Comparison of ENCODE assay signal across 16 cellular contexts in the genomic region with DNA sequence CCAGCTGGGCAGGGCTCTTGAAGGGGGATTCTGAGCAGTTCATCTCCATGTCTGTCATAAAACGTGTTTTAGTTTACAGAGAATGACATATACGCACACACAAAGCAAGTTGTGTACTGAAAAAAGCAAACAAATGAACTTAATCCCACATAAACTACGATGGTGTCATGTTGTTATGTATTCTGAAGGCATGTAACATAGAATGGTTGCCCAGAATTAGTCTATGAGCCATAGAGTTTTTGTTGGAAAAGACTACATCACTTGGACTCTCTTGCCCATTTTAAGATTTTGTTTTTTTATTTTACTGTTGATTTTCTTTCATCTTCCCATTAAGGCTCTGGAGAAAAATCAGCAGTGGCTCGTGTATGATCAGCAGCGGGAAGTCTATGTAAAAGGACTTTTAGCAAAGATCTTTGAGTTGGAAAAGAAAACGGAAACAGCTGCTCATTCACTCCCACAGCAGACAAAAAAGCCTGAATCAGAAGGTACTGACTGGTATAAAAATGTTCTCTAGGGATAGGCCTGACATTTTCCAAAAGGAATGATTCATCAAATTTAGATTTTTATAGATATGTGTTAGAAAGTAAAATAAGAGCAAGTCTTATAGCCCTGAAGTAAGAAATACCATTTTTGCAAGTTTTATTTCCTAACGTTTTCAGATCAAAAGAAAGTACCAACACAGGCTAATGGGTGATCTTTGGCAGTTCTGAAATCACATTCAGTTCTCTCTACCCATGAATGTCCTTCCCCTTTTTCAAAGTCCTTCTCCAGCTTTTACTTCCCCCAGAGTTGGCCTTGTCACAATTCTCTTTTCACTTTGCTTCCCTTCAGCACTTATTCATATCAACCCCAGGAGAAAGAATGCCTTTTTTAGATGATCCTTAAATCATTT. TPM values are rescaled to one million over a fixed set of nuclear protein-coding genes. Genes with fewer than 3 reads are reported as not detected.
DNase-seq lines count a peak whose midpoint lies in the region; ATAC-seq and TF ChIP-seq lines count a peak whose summit lies in the region.
"Had no signal": no experiment of that assay in that cellular context is flagged by ENCODE, and none has a peak within 500 bp of the region (broad histone marks: within the 10 kb centered on the region; RNA-seq: fewer than 3 reads in every experiment).

No MANE protein-coding gene starts in this region.

- peaks cover 7 to 21% of the 10 kb centered on the region in 2 donors for H3K4me1 ChIP-seq in ascending aorta

- H3K27ac ChIP-seq in HL-60 (replicated peaks) (0 out of 2 replicates have a peak overlapping the region, but pooled peaks have one; percentile 2), ascending aorta (peak overlapping the region; percentile 85 to 88)
- H3K27ac ChIP-seq: cardiac muscle cell had no signal

- no peak for TF ChIP-seq CTCF in HL-60 (IDR thresholded peaks at IDR 0.05; ENCODE audit: insufficient read depth, low read length)
- TF ChIP-seq CTCF in ascending aorta (IDR thresholded peaks at IDR 0.05) = no peak

- no peak for ATAC-seq in HG02642 (IDR thresholded peaks at IDR 0.05; ENCODE audit: poor library complexity, unreplicated experiment)
- ATAC-seq: activated T-cell treated with anti-CD3 and anti-CD28 coated beads, Interleukin-2, amount 50 U/mL, for 4 hours; Panc1; stimulated activated effector memory CD8-positive, alpha-beta T cell treated with anti-CD3 and anti-CD28 coated beads, Interleukin-12 subunit alpha, Interleukin-12 subunit beta, amount 100 ng/mL, for 72 hours had no signal

- H3K4me3 ChIP-seq in HL-60 (replicated peaks; ENCODE audit: insufficient read depth, low read length) (no peak overlapping the region), ascending aorta (peak overlapping the region in 1 of 2 donors; percentile 5)
- H3K4me3 ChIP-seq: cardiac muscle cell had no signal

- intact Hi-C loops in ascending aorta (cut with DNase I) = loop anchor here (10.0 kb wide), 1 partner anchor 941 kb away; a partner anchor contains a TSS

- H3K27me3 ChIP-seq in HL-60 (ENCODE audit: insufficient read depth, poor library complexity, severe bottlenecking) = no peaks in the 10 kb centered on the region
- H3K27me3 ChIP-seq in ascending aorta = no peaks in the 10 kb centered on the region
- H3K27me3 ChIP-seq: cardiac muscle cell had no signal

- no peaks in the 10 kb centered on the region for H3K9me3 ChIP-seq in ascending aorta

- peak in 1 of 2 experiments; percentile 38 for DNase-seq in HL-60 (ENCODE audit: low read depth in 1 of 2, low spot score in 1 of 2)
- DNase-seq in ascending aorta (ENCODE audit: low spot score in 2 of 2) = no peak
- DNase-seq in inferior parietal cortex (ENCODE audit: extremely low spot score) = peak; percentile 64
- peak; percentile 89 for DNase-seq in stromal cell of bone marrow (ENCODE audit: low read depth)
- no peak for DNase-seq in KG1 (lab: John Stamatoyannopoulos, UW)
- no peak for DNase-seq in stimulated activated CD4-positive, alpha-beta T cell treated with anti-CD3 and anti-CD28 coated beads, Interleukin-2, amount 100 ng/mL, for 24 hours
- no peak for DNase-seq in stimulated activated CD8-positive, alpha-beta memory T cell treated with anti-CD3 and anti-CD28 coated beads, Interleukin-4, amount 100 ng/mL, for 48 hours
- DNase-seq: activated T-cell treated with anti-CD3 and anti-CD28 coated beads, Interleukin-2, amount 50 U/mL, for 4 hours; glutamatergic neuron; NCI-H2081 treated with DMSO at 0.1 percent for 48 hours; stimulated activated CD4-positive, alpha-beta T cell treated with anti-CD3 and anti-CD28 coated beads, Interleukin-12 subunit alpha, Interleukin-12 subunit beta, amount 100 ng/mL, for 4 hours had no signal

- H3K36me3 ChIP-seq in ascending aorta = no peaks in the 10 kb centered on the region

RNA-seq across cellular contexts. Expression of a gene that starts 18.9 kb away (rescaled TPM):
- total RNA-seq in ascending aorta = not detected

RNA-seq across cellular contexts. Expression of a gene that starts 33.2 kb away (rescaled TPM):
- 68.2 TPM for total RNA-seq in ascending aorta

RNA-seq across cellular contexts. Expression of a gene that starts 51.1 kb away (rescaled TPM):
- not detected for total RNA-seq in ascending aorta
- total RNA-seq: activated T-cell treated with anti-CD3 and anti-CD28 coated beads, Interleukin-2, amount 50 U/mL, for 4 hours; cardiac muscle cell; mesothelial cell of epicardium had no signal

Comparison
In these comparisons a context has a peak if more than half of its experiments do, and no peak if none do; other contexts are left out.
1. DNase-seq: peak in inferior parietal cortex (single experiment) and stromal cell of bone marrow (single experiment); none in ascending aorta (0 of 2), KG1 (single experiment), stimulated activated CD4-positive, alpha-beta T cell treated with anti-CD3 and anti-CD28 coated beads, Interleukin-2, amount 100 ng/mL, for 24 hours (0 of 2) and stimulated activated CD8-positive, alpha-beta memory T cell treated with anti-CD3 and anti-CD28 coated beads, Interleukin-4, amount 100 ng/mL, for 48 hours (single experiment).